16 cellular contexts compared by ENCODE assay signal in the genomic region with DNA sequence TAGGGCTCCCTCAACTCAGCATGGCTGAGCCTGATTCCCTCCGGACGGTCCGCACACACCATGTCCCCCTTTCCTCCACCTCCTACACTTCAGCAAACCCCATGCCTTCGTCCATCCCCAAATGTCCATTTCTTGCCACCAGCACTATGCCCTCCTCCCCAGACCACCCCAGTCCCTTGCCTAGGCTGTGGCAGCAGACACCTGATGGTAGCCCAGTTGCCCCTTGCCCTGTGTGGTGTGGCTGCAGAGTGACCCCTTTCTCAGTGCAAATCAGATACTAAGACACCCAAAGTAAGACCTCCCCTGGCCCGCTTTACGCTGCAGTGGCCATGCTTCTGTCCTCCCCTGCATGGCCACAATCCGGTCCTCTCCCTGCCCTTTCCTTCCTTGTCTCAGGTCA. TPM values are rescaled to one million over a fixed set of nuclear protein-coding genes. Genes with fewer than 3 reads are reported as not detected.
"Had no signal": no experiment of that assay in that cellular context is flagged by ENCODE, and none has a peak within 500 bp of the region (broad histone marks: within the 10 kb centered on the region; RNA-seq: fewer than 3 reads in every experiment).

No MANE protein-coding gene starts in this region.

- H3K4me3 ChIP-seq: colonic mucosa had no signal

- H3K4me1 ChIP-seq: colonic mucosa had no signal

- H3K27ac Mint-ChIP-seq: activated naive CD4-positive, alpha-beta T cell treated with anti-CD3 and anti-CD28 coated beads, Interleukin-2, amount 50 U/mL, for 72 hours; memory B cell; naive thymus-derived CD8-positive, alpha-beta T cell had no signal

- H3K9me3 ChIP-seq: colonic mucosa had no signal

- ATAC-seq: activated naive CD4-positive, alpha-beta T cell treated with anti-CD3 and anti-CD28 coated beads, Interleukin-2, amount 50 U/mL, for 72 hours; activated T-cell treated with anti-CD3 and anti-CD28 coated beads, Interleukin-2, amount 50 U/mL, for 4 hours; left colon; naive thymus-derived CD8-positive, alpha-beta T cell; SK-N-SH treated with all-trans-retinoic acid at 6 μM for 48 hours had no signal

- H3K36me3 Mint-ChIP-seq: activated naive CD4-positive, alpha-beta T cell treated with anti-CD3 and anti-CD28 coated beads, Interleukin-2, amount 50 U/mL, for 72 hours; memory B cell; naive thymus-derived CD8-positive, alpha-beta T cell had no signal

- H3K27me3 ChIP-seq: colonic mucosa had no signal

- DNase-seq: activated CD4-positive, alpha-beta T cell treated with anti-CD3 and anti-CD28 coated beads, Interleukin-2, amount 50 U/mL, for 48 hours; activated gamma-delta T cell; activated T-cell treated with anti-CD3 and anti-CD28 coated beads, Interleukin-2, amount 50 U/mL, for 4 hours; caudate nucleus; colonic mucosa; effector CD8-positive, alpha-beta T cell; foreskin melanocyte; naive thymus-derived CD8-positive, alpha-beta T cell; stimulated activated CD4-positive, alpha-beta T cell treated with anti-CD3 and anti-CD28 coated beads, Interleukin-1b, Interleukin-23, amount 100 ng/mL, for 48 hours; T-helper 1 cell; WERI-Rb-1 had no signal

- H3K36me3 ChIP-seq: colonic mucosa, WERI-Rb-1 had no signal

- H3K27ac ChIP-seq: colonic mucosa, WERI-Rb-1 had no signal

- H3K4me3 Mint-ChIP-seq: activated T-cell treated with anti-CD3 and anti-CD28 coated beads, Interleukin-2, amount 50 U/mL, for 4 hours; memory B cell had no signal

RNA-seq across cellular contexts. Expression of a gene that starts 34.1 kb away (rescaled TPM):
- total RNA-seq: fibroblast of lung had no signal
